In genomic region chr6:126075335-126076071, GRCh38 we compare ENCODE assay signal across 16 cellular contexts.
A peak's percentile ranks its signal among the peaks of the same experiment; 100 is the strongest.
DNase-seq lines count a peak whose midpoint lies in the region; ATAC-seq, FAIRE-seq and TF ChIP-seq lines count a peak whose summit lies in the region.
"Had no signal": no experiment of that assay in that cellular context is flagged by ENCODE, and none has a peak within 500 bp of the region (broad histone marks: within the 10 kb centered on the region; RNA-seq: fewer than 3 reads in every experiment).

No MANE protein-coding gene starts in this region.

- peak overlapping the region; percentile 22 for H2AK5ac ChIP-seq in mesendoderm (ENCODE audit: low read length)

- no peak overlapping the region for H2BK120ac ChIP-seq in mesendoderm (ENCODE audit: low read depth, low read length)

- BruUV-seq in K562 (replicated peaks; lab: Mats Ljungman, UMichigan), result no TSS peak

- H3K79me2 ChIP-seq in K562 (ENCODE audit: control insufficient read depth, insufficient read depth, low read length) (no peaks in the 10 kb centered on the region), mesendoderm (ENCODE audit: control insufficient read depth, insufficient read depth, low read length) (no peaks in the 10 kb centered on the region)

- H3K27ac ChIP-seq in K562 (ENCODE audit: extremely low read depth, low read depth, low read length) (peak overlapping the region; percentile 50; the same call in 2 of the 3 replicates), mesendoderm (ENCODE audit: low read depth, low read length) (no peak overlapping the region)
- H3K27ac ChIP-seq: GM23248 had no signal

- 5% methylated on average over 4 of the region's 4 CpGs for WGBS in K562 (ENCODE audit: insufficient coverage, low coverage, missing lambda C conversion rate)
- no CpG with 5 or more reads among the region's 4 CpGs for WGBS in mesendoderm (ENCODE audit: extremely low coverage, insufficient coverage, low lambda C conversion rate)

- H3K4me1 ChIP-seq in K562 (replicated peaks in 1 of 2; ENCODE audit: control insufficient read depth in 2 of 2, insufficient read depth in 2 of 2, low read length in 2 of 2) (peaks cover 0 to 18% of the 10 kb centered on the region in 2 experiments; a peak in 4 of 5 replicates), mesendoderm (ENCODE audit: control insufficient read depth, low read depth, low read length) (peaks cover 3% of the 10 kb centered on the region)
- H3K4me1 ChIP-seq: HAP-1 had no signal

- H3K23ac ChIP-seq in mesendoderm (ENCODE audit: low read length), result no peak overlapping the region

- H2BK5ac ChIP-seq in mesendoderm (ENCODE audit: low read length), result no peak overlapping the region

- H4K5ac ChIP-seq in mesendoderm (ENCODE audit: low read length), result no peak overlapping the region

- H3K27me3 ChIP-seq in K562 (ENCODE audit: control insufficient read depth in 2 of 2, insufficient read depth in 2 of 2, low read length in 2 of 2), result no peaks in the 10 kb centered on the region
- no peaks in the 10 kb centered on the region for H3K27me3 ChIP-seq in mesendoderm (ENCODE audit: insufficient read depth, low read length, poor library complexity)
- H3K27me3 ChIP-seq: BE2C had no signal

- H4K8ac ChIP-seq in mesendoderm (ENCODE audit: low read depth, low read length), result no peak overlapping the region

- TF ChIP-seq RAD21 in K562 (CRISPR knock-in tag; conservative IDR thresholded peaks at IDR 0.05 in 1 of 2, IDR thresholded peaks at IDR 0.05 in 1 of 2), result no peak

- POLR2A ChIA-PET in K562 (lab: Yijun Ruan, JAX), result interaction anchor here (0.6 to 1.4 kb wide), 2 partner anchors 10 to 19 kb away, joined by 3 read pairs; no protein-coding TSS in a partner anchor

- no peak for TF ChIP-seq EP300 in K562 (IDR thresholded peaks at IDR 0.05; ENCODE audit: low read length)

- peak; percentile 53 for FAIRE-seq in GM12892 (lab: Jason Lieb, UNC)
- FAIRE-seq in K562 (lab: Jason Lieb, UNC), result peak; percentile 52

- TF ChIP-seq POLR2A in GM12892 (IDR thresholded peaks at IDR 0.05; ENCODE audit: low read depth, low read length) (no peak), K562 (conservative IDR thresholded peaks at IDR 0.05) (no peak)

- H3K9me3 ChIP-seq in K562 (replicated peaks; ENCODE audit: control insufficient read depth, insufficient read depth, low read depth, low read length), result 0 out of 2 replicates have a peak, but pooled peaks cover 4% of the 10 kb centered on the region
- H3K9me3 ChIP-seq: BE2C, Caco-2, HAP-1 had no signal

- H3K9me1 ChIP-seq in K562 (ENCODE audit: control insufficient read depth, insufficient read depth, low read length), result no peaks in the 10 kb centered on the region

- H3K4me3 ChIP-seq in K562 (no peak overlapping the region), mesendoderm (ENCODE audit: low read length) (no peak overlapping the region)
- H3K4me3 ChIP-seq: GM23248, HAP-1 had no signal

- DNase-seq in GM12892 (ENCODE audit: insufficient read length) (no peak), OCI-M1 (lab: John Stamatoyannopoulos, UW) (peak; percentile 91), K562 (ENCODE audit: extremely low read depth in 1 of 4, low spot score in 3 of 4) (peak in 2 of 4 experiments; percentile 49 to 59), mesendoderm (peak; percentile 47), LoVo (ENCODE audit: low spot score) (no peak), NK-92 (lab: John Stamatoyannopoulos, UW; ENCODE audit: unreplicated experiment) (no peak)
- no peak for DNase-seq in activated CD4-positive, CD25-positive, alpha-beta regulatory T cell treated with anti-CD3 and anti-CD28 coated beads, Interleukin-2, amount 50 U/mL, for 72 hours
- DNase-seq: ACHN; BE2C; Caco-2; CD8-positive, alpha-beta T cell; DMS53; GF-D8; GM23248 had no signal

- in situ Hi-C loops in K562 (cut with MboI), result no loop called here

- no peak overlapping the region for H3K4me2 ChIP-seq in K562 (ENCODE audit: insufficient read depth, low read length)
- H3K4me2 ChIP-seq in mesendoderm (ENCODE audit: low read length), result no peak overlapping the region

- peaks cover 13% of the 10 kb centered on the region for H3K36me3 ChIP-seq in K562 (ENCODE audit: control insufficient read depth, insufficient read depth, low read length)
- H3K36me3 ChIP-seq in mesendoderm (ENCODE audit: control insufficient read depth, insufficient read depth, low read length), result no peaks in the 10 kb centered on the region
- H3K36me3 ChIP-seq: BE2C, HAP-1 had no signal

- no peak overlapping the region for H3K18ac ChIP-seq in mesendoderm (ENCODE audit: low read length)

- CTCF ChIA-PET in K562 (lab: Yijun Ruan, JAX; ENCODE audit: low intra/inter-chr PET ratio), result no interaction called here

- H3K9ac ChIP-seq in K562 (ENCODE audit: insufficient read depth in 1 of 2, low read depth in 2 of 2, low read length in 2 of 2) (no peak overlapping the region), mesendoderm (ENCODE audit: low read length) (no peak overlapping the region)
- H3K9ac ChIP-seq: GM23248 had no signal

- peak overlapping the region; percentile 29 for H3K56ac ChIP-seq in mesendoderm (ENCODE audit: low read length)

- H2BK15ac ChIP-seq in mesendoderm (replicated peaks; ENCODE audit: low read depth), result no peak overlapping the region

- H3K4ac ChIP-seq in mesendoderm (ENCODE audit: low read depth, low read length), result no peak overlapping the region

- H4K20me1 ChIP-seq in K562 (replicated peaks; ENCODE audit: control insufficient read depth, insufficient read depth, low read length), result no peaks in the 10 kb centered on the region

- peak overlapping the region; percentile 77 for H2AFZ ChIP-seq in K562 (ENCODE audit: low read depth, low read length)
- H2AFZ ChIP-seq: GM23248 had no signal

- H3K79me1 ChIP-seq in mesendoderm (ENCODE audit: low read length), result peaks cover 2% of the 10 kb centered on the region

- ATAC-seq in K562 (peak; percentile 73), GM21786 (IDR thresholded peaks at IDR 0.05; ENCODE audit: unreplicated experiment) (no peak)
- ATAC-seq: CD8-positive, alpha-beta T cell had no signal

- intact Hi-C loops in K562 (cut with micrococcal nuclease), result loop anchor here (1.0 kb wide), 1 partner anchor 10 kb away; no protein-coding TSS in a partner anchor

- TF ChIP-seq CTCF in K562 (IDR thresholded peaks at IDR 0.05 in 2 of 3, conservative IDR thresholded peaks at IDR 0.05 in 1 of 3; ENCODE audit: insufficient read depth in 2 of 3, low read depth in 1 of 3, low read length in 3 of 3), result no peak

TF ChIP-seq in K562, 482 proteins besides CTCF, POLR2A, EP300 and RAD21 (continues in another document):
- TF ChIP-seq ZNF274 (IDR thresholded peaks at IDR 0.05; ENCODE audit: borderline replicate concordance, low read depth, low read length), result no peak
- no peak for TF ChIP-seq ZNF324 (CRISPR knock-in tag; IDR thresholded peaks at IDR 0.05)
- no peak for TF ChIP-seq NR3C1 (CRISPR knock-in tag; IDR thresholded peaks at IDR 0.05)
- 0 out of 2 replicates have a peak, but pooled peaks have one; percentile 26 for TF ChIP-seq ARID1B (IDR thresholded peaks at IDR 0.05)
- TF ChIP-seq SMAD4 (CRISPR knock-in tag; conservative IDR thresholded peaks at IDR 0.05), result peak; percentile 51; the same call in 1 of the 2 replicates
- TF ChIP-seq NBN (IDR thresholded peaks at IDR 0.05; ENCODE audit: low read depth), result no peak
- TF ChIP-seq ZNF57 (CRISPR knock-in tag; IDR thresholded peaks at IDR 0.05), result no peak
- TF ChIP-seq NR2C1 (IDR thresholded peaks at IDR 0.05), result no peak
- TF ChIP-seq NR2C1 (tag; IDR thresholded peaks at IDR 0.05), result 0 out of 2 replicates have a peak, but pooled peaks have one; percentile 11
- no peak for TF ChIP-seq GATAD2A (IDR thresholded peaks at IDR 0.05)

Comparison
In these comparisons a context has a peak if more than half of its experiments do, and no peak if none do; other contexts are left out.
1. DNase-seq: peak in OCI-M1 (single experiment) and mesendoderm (single experiment); none in GM12892 (single experiment), activated CD4-positive, CD25-positive, alpha-beta regulatory T cell treated with anti-CD3 and anti-CD28 coated beads, Interleukin-2, amount 50 U/mL, for 72 hours (single experiment), LoVo (single experiment) and NK-92 (single experiment).